ENCODE assay signal across 2 cellular contexts in the genomic region with DNA sequence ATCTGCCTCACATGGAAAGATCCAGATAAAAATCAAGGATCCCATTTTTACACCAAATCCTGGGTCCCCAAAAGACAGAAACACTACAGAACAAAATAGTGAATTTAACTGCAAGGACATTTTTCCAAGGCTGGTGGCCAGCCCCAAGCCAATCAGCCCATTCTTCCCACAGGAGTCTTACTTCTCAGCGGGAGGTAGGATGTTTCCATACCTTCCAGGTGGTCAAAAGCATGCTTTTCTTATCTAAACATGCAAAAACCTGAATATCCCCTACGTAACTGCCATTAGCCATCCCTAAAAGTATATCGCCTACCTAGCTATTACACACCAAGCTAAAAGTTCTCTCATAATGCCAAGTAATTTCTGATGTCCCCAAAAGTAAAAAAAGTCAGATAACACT.
A peak's percentile ranks its signal among the peaks of the same experiment; 100 is the strongest.
TF ChIP-seq lines count a peak whose summit lies in the region.

No MANE protein-coding gene starts in this region.

TF ChIP-seq in H1, 55 proteins besides CTCF, POLR2A, EP300 and RAD21:
- TF ChIP-seq, protein P1, sequence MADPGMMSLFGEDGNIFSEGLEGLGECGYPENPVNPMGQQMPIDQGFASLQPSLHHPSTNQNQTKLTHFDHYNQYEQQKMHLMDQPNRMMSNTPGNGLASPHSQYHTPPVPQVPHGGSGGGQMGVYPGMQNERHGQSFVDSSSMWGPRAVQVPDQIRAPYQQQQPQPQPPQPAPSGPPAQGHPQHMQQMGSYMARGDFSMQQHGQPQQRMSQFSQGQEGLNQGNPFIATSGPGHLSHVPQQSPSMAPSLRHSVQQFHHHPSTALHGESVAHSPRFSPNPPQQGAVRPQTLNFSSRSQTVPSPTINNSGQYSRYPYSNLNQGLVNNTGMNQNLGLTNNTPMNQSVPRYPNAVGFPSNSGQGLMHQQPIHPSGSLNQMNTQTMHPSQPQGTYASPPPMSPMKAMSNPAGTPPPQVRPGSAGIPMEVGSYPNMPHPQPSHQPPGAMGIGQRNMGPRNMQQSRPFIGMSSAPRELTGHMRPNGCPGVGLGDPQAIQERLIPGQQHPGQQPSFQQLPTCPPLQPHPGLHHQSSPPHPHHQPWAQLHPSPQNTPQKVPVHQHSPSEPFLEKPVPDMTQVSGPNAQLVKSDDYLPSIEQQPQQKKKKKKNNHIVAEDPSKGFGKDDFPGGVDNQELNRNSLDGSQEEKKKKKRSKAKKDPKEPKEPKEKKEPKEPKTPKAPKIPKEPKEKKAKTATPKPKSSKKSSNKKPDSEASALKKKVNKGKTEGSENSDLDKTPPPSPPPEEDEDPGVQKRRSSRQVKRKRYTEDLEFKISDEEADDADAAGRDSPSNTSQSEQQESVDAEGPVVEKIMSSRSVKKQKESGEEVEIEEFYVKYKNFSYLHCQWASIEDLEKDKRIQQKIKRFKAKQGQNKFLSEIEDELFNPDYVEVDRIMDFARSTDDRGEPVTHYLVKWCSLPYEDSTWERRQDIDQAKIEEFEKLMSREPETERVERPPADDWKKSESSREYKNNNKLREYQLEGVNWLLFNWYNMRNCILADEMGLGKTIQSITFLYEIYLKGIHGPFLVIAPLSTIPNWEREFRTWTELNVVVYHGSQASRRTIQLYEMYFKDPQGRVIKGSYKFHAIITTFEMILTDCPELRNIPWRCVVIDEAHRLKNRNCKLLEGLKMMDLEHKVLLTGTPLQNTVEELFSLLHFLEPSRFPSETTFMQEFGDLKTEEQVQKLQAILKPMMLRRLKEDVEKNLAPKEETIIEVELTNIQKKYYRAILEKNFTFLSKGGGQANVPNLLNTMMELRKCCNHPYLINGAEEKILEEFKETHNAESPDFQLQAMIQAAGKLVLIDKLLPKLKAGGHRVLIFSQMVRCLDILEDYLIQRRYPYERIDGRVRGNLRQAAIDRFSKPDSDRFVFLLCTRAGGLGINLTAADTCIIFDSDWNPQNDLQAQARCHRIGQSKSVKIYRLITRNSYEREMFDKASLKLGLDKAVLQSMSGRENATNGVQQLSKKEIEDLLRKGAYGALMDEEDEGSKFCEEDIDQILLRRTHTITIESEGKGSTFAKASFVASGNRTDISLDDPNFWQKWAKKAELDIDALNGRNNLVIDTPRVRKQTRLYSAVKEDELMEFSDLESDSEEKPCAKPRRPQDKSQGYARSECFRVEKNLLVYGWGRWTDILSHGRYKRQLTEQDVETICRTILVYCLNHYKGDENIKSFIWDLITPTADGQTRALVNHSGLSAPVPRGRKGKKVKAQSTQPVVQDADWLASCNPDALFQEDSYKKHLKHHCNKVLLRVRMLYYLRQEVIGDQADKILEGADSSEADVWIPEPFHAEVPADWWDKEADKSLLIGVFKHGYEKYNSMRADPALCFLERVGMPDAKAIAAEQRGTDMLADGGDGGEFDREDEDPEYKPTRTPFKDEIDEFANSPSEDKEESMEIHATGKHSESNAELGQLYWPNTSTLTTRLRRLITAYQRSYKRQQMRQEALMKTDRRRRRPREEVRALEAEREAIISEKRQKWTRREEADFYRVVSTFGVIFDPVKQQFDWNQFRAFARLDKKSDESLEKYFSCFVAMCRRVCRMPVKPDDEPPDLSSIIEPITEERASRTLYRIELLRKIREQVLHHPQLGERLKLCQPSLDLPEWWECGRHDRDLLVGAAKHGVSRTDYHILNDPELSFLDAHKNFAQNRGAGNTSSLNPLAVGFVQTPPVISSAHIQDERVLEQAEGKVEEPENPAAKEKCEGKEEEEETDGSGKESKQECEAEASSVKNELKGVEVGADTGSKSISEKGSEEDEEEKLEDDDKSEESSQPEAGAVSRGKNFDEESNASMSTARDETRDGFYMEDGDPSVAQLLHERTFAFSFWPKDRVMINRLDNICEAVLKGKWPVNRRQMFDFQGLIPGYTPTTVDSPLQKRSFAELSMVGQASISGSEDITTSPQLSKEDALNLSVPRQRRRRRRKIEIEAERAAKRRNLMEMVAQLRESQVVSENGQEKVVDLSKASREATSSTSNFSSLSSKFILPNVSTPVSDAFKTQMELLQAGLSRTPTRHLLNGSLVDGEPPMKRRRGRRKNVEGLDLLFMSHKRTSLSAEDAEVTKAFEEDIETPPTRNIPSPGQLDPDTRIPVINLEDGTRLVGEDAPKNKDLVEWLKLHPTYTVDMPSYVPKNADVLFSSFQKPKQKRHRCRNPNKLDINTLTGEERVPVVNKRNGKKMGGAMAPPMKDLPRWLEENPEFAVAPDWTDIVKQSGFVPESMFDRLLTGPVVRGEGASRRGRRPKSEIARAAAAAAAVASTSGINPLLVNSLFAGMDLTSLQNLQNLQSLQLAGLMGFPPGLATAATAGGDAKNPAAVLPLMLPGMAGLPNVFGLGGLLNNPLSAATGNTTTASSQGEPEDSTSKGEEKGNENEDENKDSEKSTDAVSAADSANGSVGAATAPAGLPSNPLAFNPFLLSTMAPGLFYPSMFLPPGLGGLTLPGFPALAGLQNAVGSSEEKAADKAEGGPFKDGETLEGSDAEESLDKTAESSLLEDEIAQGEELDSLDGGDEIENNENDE (IDR thresholded peaks at IDR 0.05; ENCODE audit: insufficient replicate concordance, low read length) = peak; percentile 25
- TF ChIP-seq RBBP5 (IDR thresholded peaks at IDR 0.05; ENCODE audit: borderline replicate concordance, low read depth, low read length) = no peak

TF ChIP-seq in GM12891, 5 proteins besides CTCF, POLR2A, EP300 and RAD21:
- TF ChIP-seq TAF1 (IDR thresholded peaks at IDR 0.05; ENCODE audit: low read depth, low read length) (no peak), PAX5 (IDR thresholded peaks at IDR 0.05; ENCODE audit: insufficient read depth, low read length, severe bottlenecking) (no peak), POU2F2 (IDR thresholded peaks at IDR 0.05; ENCODE audit: low read depth, low read length) (no peak)
